In genomic region chr20:51505566-51505965, GRCh38 we compare ENCODE assay signal across 20 cellular contexts.
"Had no signal": no experiment of that assay in that cellular context is flagged by ENCODE, and none has a peak within 500 bp of the region (broad histone marks: within the 10 kb centered on the region; RNA-seq: fewer than 3 reads in every experiment).

No MANE protein-coding gene starts in this region.

- H3K27ac ChIP-seq: epithelial cell of prostate, esophagus muscularis mucosa, gastrocnemius medialis, heart right ventricle, ovary had no signal

- ATAC-seq: effector memory CD8-positive, alpha-beta T cell; gastrocnemius medialis; heart right ventricle; left lobe of liver; naive thymus-derived CD4-positive, alpha-beta T cell; right cardiac atrium had no signal

- H3K9me3 Mint-ChIP-seq: dendritic cell treated with granulocyte-macrophage colony-stimulating factor and Interleukin-4, amounts not matched to agents 40 ng/mL and 50 ng/mL, for 4 days; effector memory CD8-positive, alpha-beta T cell; naive thymus-derived CD4-positive, alpha-beta T cell; neural crest cell had no signal

- H3K4me1 ChIP-seq: esophagus muscularis mucosa had no signal

- H3K27ac Mint-ChIP-seq: dendritic cell treated with granulocyte-macrophage colony-stimulating factor and Interleukin-4, amounts not matched to agents 40 ng/mL and 50 ng/mL, for 4 days; progenitor cell of endocrine pancreas had no signal

- H3K4me3 Mint-ChIP-seq: dendritic cell treated with granulocyte-macrophage colony-stimulating factor and Interleukin-4, amounts not matched to agents 40 ng/mL and 50 ng/mL, for 4 days; effector memory CD8-positive, alpha-beta T cell; neural crest cell had no signal

- H3K4me3 ChIP-seq: esophagus muscularis mucosa, gastrocnemius medialis, heart right ventricle, ovary, smooth muscle cell had no signal

- H3K9me3 ChIP-seq: esophagus muscularis mucosa, gastrocnemius medialis, heart right ventricle, ovary had no signal

- H3K36me3 ChIP-seq: gastrocnemius medialis, heart right ventricle, ovary had no signal

- H3K27me3 ChIP-seq: esophagus muscularis mucosa, gastrocnemius medialis, heart right ventricle, ovary had no signal

- DNase-seq: effector memory CD8-positive, alpha-beta T cell; gastrocnemius medialis; heart right ventricle; hypothalamus; islet precursor cell; mammary epithelial cell; naive thymus-derived CD4-positive, alpha-beta T cell; nucleus accumbens; ovary; right cardiac atrium; stimulated activated CD4-positive, alpha-beta T cell treated with anti-CD3 and anti-CD28 coated beads, Interleukin-2, amount 100 ng/mL, for 48 hours; stimulated activated naive CD4-positive, alpha-beta T cell treated with Interleukin-2 at 50 U/mL for 16 hours; trophoblast cell had no signal

- H3K27me3 Mint-ChIP-seq: effector memory CD8-positive, alpha-beta T cell; naive thymus-derived CD4-positive, alpha-beta T cell had no signal

- H3K4me2 ChIP-seq: smooth muscle cell had no signal
